Comparison of ENCODE assay signal across 22 cellular contexts in the genomic region with DNA sequence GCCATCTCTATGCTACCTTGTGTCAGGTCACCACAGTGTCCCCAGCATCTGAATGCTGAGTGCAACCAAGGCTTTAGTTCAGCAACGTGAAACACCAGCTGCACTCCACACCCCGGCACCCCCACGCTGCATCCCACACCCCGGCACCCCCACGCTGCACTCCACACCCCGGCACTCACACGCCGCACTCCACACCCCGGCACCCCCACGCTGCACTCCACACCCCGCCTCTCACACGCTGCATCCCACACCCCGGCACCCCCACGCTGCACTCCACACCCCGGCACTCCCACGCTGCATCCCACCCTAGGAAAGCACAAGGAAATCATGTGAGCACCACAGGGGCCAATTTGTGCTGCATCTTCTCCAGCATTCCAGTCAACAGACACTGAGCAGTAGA.
"Had no signal": no experiment of that assay in that cellular context is flagged by ENCODE, and none has a peak within 500 bp of the region (broad histone marks: within the 10 kb centered on the region; RNA-seq: fewer than 3 reads in every experiment).

No MANE protein-coding gene starts in this region.

- H3K79me2 ChIP-seq: hepatocyte had no signal

- H3K4me1 ChIP-seq: colonic mucosa, esophagus muscularis mucosa, foreskin keratinocyte, gastroesophageal sphincter, heart left ventricle, left lung, lower lobe of right lung had no signal

- DNase-seq: colonic mucosa; cortex of kidney; effector CD8-positive, alpha-beta T cell; effector memory CD8-positive, alpha-beta T cell; endodermal cell; foreskin keratinocyte; heart left ventricle; hypothalamus; immature natural killer cell; islet precursor cell; kidney; kidney glomerular epithelial cell; left colon; left lung; left ventricle myocardium superior; lower lobe of right lung; mesenchymal stem cell; midbrain had no signal

- H3K9me3 ChIP-seq: colonic mucosa, left lung, lower lobe of right lung had no signal

- H3K36me3 ChIP-seq: colonic mucosa, esophagus muscularis mucosa, gastroesophageal sphincter, heart left ventricle, left lung, lower lobe of right lung had no signal

- H3K27me3 Mint-ChIP-seq: dendritic cell treated with granulocyte-macrophage colony-stimulating factor and Interleukin-4, amounts not matched to agents 40 ng/mL and 50 ng/mL, for 4 days; effector memory CD8-positive, alpha-beta T cell had no signal

- ATAC-seq: effector memory CD8-positive, alpha-beta T cell; foreskin keratinocyte; gastroesophageal sphincter; left colon; left lung; lower lobe of right lung had no signal

- H3K27ac Mint-ChIP-seq: dendritic cell treated with granulocyte-macrophage colony-stimulating factor and Interleukin-4, amounts not matched to agents 40 ng/mL and 50 ng/mL, for 4 days; effector memory CD8-positive, alpha-beta T cell; endodermal cell; immature natural killer cell had no signal

- H3K4me2 ChIP-seq: hepatocyte had no signal

- H2AFZ ChIP-seq: hepatocyte had no signal

- H3K27ac ChIP-seq: colonic mucosa, esophagus muscularis mucosa, foreskin keratinocyte, gastroesophageal sphincter, heart left ventricle, hepatocyte, left lung, lower lobe of right lung had no signal

- H3K4me3 Mint-ChIP-seq: dendritic cell treated with granulocyte-macrophage colony-stimulating factor and Interleukin-4, amounts not matched to agents 40 ng/mL and 50 ng/mL, for 4 days; effector memory CD8-positive, alpha-beta T cell; endodermal cell; immature natural killer cell had no signal

- H3K27me3 ChIP-seq: colonic mucosa, foreskin keratinocyte, heart left ventricle, hepatocyte, left lung had no signal

- H3K4me1 Mint-ChIP-seq: endodermal cell, immature natural killer cell had no signal

- H3K36me3 Mint-ChIP-seq: immature natural killer cell had no signal

- H3K4me3 ChIP-seq: colonic mucosa, esophagus muscularis mucosa, gastroesophageal sphincter, heart left ventricle, hepatocyte, left lung, lower lobe of right lung had no signal
